ENCODE assay signal across 8 cellular contexts in genomic region chr14:60164404-60164716, GRCh38. TPM values are rescaled to one million over a fixed set of nuclear protein-coding genes. Genes with fewer than 3 reads are reported as not detected.
A peak's percentile ranks its signal among the peaks of the same experiment; 100 is the strongest.
DNase-seq lines count a peak whose midpoint lies in the region; ATAC-seq, FAIRE-seq and TF ChIP-seq lines count a peak whose summit lies in the region.

No MANE protein-coding gene starts in this region.

- peak overlapping the region; percentile 96 for H2AFZ ChIP-seq in PC-9

- TF ChIP-seq CTCF in PC-9 (conservative IDR thresholded peaks at IDR 0.05), result no peak
- no peak for TF ChIP-seq CTCF in esophagus muscularis mucosa (IDR thresholded peaks at IDR 0.05)
- no peak for TF ChIP-seq CTCF in retinal pigment epithelial cell (conservative IDR thresholded peaks at IDR 0.05; ENCODE audit: low read depth, low read length)

- DNase-seq in CD1c-positive myeloid dendritic cell (ENCODE audit: extremely low spot score), result peak; percentile 48
- peak in 1 of 2 experiments; percentile 75 for DNase-seq in PC-9
- DNase-seq in esophagus muscularis mucosa (ENCODE audit: extremely low spot score), result no peak
- no peak for DNase-seq in retinal pigment epithelial cell (ENCODE audit: low read depth)
- no peak for DNase-seq in cortex of kidney (lab: John Stamatoyannopoulos, UW)
- DNase-seq in frontal cortex (ENCODE audit: low spot score in 2 of 2), result no peak
- DNase-seq in NCI-H748 (lab: John Stamatoyannopoulos, UW; ENCODE audit: unreplicated experiment), result no peak

- intact Hi-C loops in PC-9 (cut with micrococcal nuclease; ENCODE audit: unreplicated experiment) (loop anchor here (2.0 kb wide), 1 partner anchor 200 kb away; no protein-coding TSS in a partner anchor), esophagus muscularis mucosa (cut with DNase I) (loop anchor here (2.0 kb wide), 1 partner anchor 74 kb away; the partner anchor contains the start of gene PCNX4)

- H3K79me2 ChIP-seq in PC-9 (ENCODE audit: low read depth), result peaks cover 26% of the 10 kb centered on the region

- CTCF ChIA-PET in PC-9 (lab: Charles Lee), result interaction anchor here (1.1 kb wide), 1 partner anchor 101 kb away, joined by 3 read pairs; no protein-coding TSS in a partner anchor

- no peaks in the 10 kb centered on the region for H3K9me2 ChIP-seq in PC-9 (ENCODE audit: insufficient read depth)

- TF ChIP-seq POLR2A in esophagus muscularis mucosa (IDR thresholded peaks at IDR 0.05; ENCODE audit: low read depth), result no peak

- H3K4me3 ChIP-seq in PC-9 (peak overlapping the region; percentile 87), esophagus muscularis mucosa (peak overlapping the region; percentile 67 to 95 (median 76)), retinal pigment epithelial cell (ENCODE audit: low read length) (peak overlapping the region; percentile 77)

- ATAC-seq in GM21529 (IDR thresholded peaks at IDR 0.05; ENCODE audit: unreplicated experiment), result peak; percentile 5

- BruUV-seq in PC-9 (replicated peaks; lab: Mats Ljungman, UMichigan), result no TSS peak

- H3K27ac ChIP-seq in PC-9 (peak overlapping the region; percentile 69), esophagus muscularis mucosa (replicated peaks in 1 of 4) (peak overlapping the region; percentile 87 to 97 (median 91))

- no peak for FAIRE-seq in frontal cortex (lab: Jason Lieb, UNC)

- no peaks in the 10 kb centered on the region for H4K20me1 ChIP-seq in PC-9 (ENCODE audit: insufficient read depth)

- 12% methylated on average over 5 of the region's 5 CpGs for WGBS in esophagus muscularis mucosa

- H3K27me3 ChIP-seq in PC-9 (ENCODE audit: insufficient read depth, low read depth), result no peaks in the 10 kb centered on the region
- H3K27me3 ChIP-seq in esophagus muscularis mucosa, result no peaks in the 10 kb centered on the region

- H3K9me3 ChIP-seq in PC-9 (ENCODE audit: insufficient read depth, low read depth), result no peaks in the 10 kb centered on the region
- H3K9me3 ChIP-seq in esophagus muscularis mucosa, result no peaks in the 10 kb centered on the region

- no peak for TF ChIP-seq EP300 in esophagus muscularis mucosa (IDR thresholded peaks at IDR 0.05)

- H3K36me3 ChIP-seq in PC-9 (ENCODE audit: low read depth), result no peaks in the 10 kb centered on the region
- no peaks in the 10 kb centered on the region for H3K36me3 ChIP-seq in esophagus muscularis mucosa

- peaks cover 30% of the 10 kb centered on the region for H3F3A ChIP-seq in PC-9 (ENCODE audit: insufficient read depth, low read depth)

- H3K4me2 ChIP-seq in PC-9, result peak overlapping the region; percentile 75

- H3K4me1 ChIP-seq in PC-9 (replicated peaks; ENCODE audit: insufficient read depth) (peaks cover 38% of the 10 kb centered on the region), esophagus muscularis mucosa (peaks cover 14 to 40% (median 24%) of the 10 kb centered on the region in 4 donors)

- POLR2A ChIA-PET in PC-9 (lab: Charles Lee; ENCODE audit: unreplicated experiment), result interaction anchor here (0.6 kb wide), 1 partner anchor 426 kb away, joined by 7 read pairs; no protein-coding TSS in a partner anchor

RNA-seq across cellular contexts. Expression of gene DHRS7, which starts 0.8 kb away (rescaled TPM):
- 55.1 and 81.0 TPM in 2 replicates for total RNA-seq in PC-9 (2021)
- total RNA-seq in esophagus muscularis mucosa, result 10 to 100 TPM; 46.1 to 70.5 (median 59.5) TPM
- total RNA-seq in frontal cortex, result 77.0 TPM
